Comparison of ENCODE assay signal across 20 cellular contexts in genomic region chr4:167602157-167602556, GRCh38.
"Had no signal": no experiment of that assay in that cellular context is flagged by ENCODE, and none has a peak within 500 bp of the region (broad histone marks: within the 10 kb centered on the region; RNA-seq: fewer than 3 reads in every experiment).

No MANE protein-coding gene starts in this region.

- H3K27me3 Mint-ChIP-seq: activated naive CD8-positive, alpha-beta T cell treated with anti-CD3 and anti-CD28 coated beads, Interleukin-2, amount 10 ng/mL, durations not matched to agents 7 days and 5 days had no signal

- H3K27me3 ChIP-seq: adrenal gland, Peyer's patch had no signal

- H3K27ac Mint-ChIP-seq: activated CD8-positive, alpha-beta T cell treated with anti-CD3 and anti-CD28 coated beads, Interleukin-2, amount 10 ng/mL, durations not matched to agents 7 days and 5 days; activated naive CD8-positive, alpha-beta T cell treated with anti-CD3 and anti-CD28 coated beads, Interleukin-2, amount 10 ng/mL, durations not matched to agents 7 days and 5 days; T-helper 1 cell treated with Interleukin-12 subunit alpha and Interleukin-12 subunit beta and Interleukin-4 antibody, amounts not matched to agents 30 μg/mL and 1 μg/mL, for 36 hours had no signal

- H3K4me3 Mint-ChIP-seq: activated CD8-positive, alpha-beta T cell treated with anti-CD3 and anti-CD28 coated beads, Interleukin-2, amount 10 ng/mL, durations not matched to agents 7 days and 5 days; activated naive CD8-positive, alpha-beta T cell treated with anti-CD3 and anti-CD28 coated beads, Interleukin-2, amount 10 ng/mL, durations not matched to agents 7 days and 5 days; T-helper 1 cell treated with Interleukin-12 subunit alpha and Interleukin-12 subunit beta and Interleukin-4 antibody, amounts not matched to agents 30 μg/mL and 1 μg/mL, for 36 hours had no signal

- H3K9me3 ChIP-seq: adrenal gland, Peyer's patch had no signal

- ATAC-seq: activated CD4-positive, CD25-positive, alpha-beta regulatory T cell treated with anti-CD3 and anti-CD28 coated beads, Interleukin-2, amount 50 U/mL, for 24 hours; activated CD8-positive, alpha-beta T cell treated with anti-CD3 and anti-CD28 coated beads, Interleukin-2, amount 10 ng/mL, durations not matched to agents 7 days and 5 days had no signal

- H3K27ac ChIP-seq: adrenal gland, Peyer's patch had no signal

- H3K36me3 Mint-ChIP-seq: activated naive CD8-positive, alpha-beta T cell treated with anti-CD3 and anti-CD28 coated beads, Interleukin-2, amount 10 ng/mL, durations not matched to agents 7 days and 5 days had no signal

- H3K9me3 Mint-ChIP-seq: activated naive CD8-positive, alpha-beta T cell treated with anti-CD3 and anti-CD28 coated beads, Interleukin-2, amount 10 ng/mL, durations not matched to agents 7 days and 5 days; T-helper 1 cell treated with Interleukin-12 subunit alpha and Interleukin-12 subunit beta and Interleukin-4 antibody, amounts not matched to agents 30 μg/mL and 1 μg/mL, for 36 hours had no signal

- H3K36me3 ChIP-seq: adrenal gland, Peyer's patch had no signal

- H3K4me1 Mint-ChIP-seq: activated naive CD8-positive, alpha-beta T cell treated with anti-CD3 and anti-CD28 coated beads, Interleukin-2, amount 10 ng/mL, durations not matched to agents 7 days and 5 days had no signal

- H3K4me3 ChIP-seq: adrenal gland, Peyer's patch had no signal

- H3K4me1 ChIP-seq: adrenal gland, Peyer's patch had no signal

- DNase-seq: activated CD4-positive, alpha-beta T cell treated with anti-CD3 and anti-CD28 coated beads for 48 hours; activated CD4-positive, alpha-beta T cell treated with anti-CD3 and anti-CD28 coated beads, Interleukin-2, amount 50 U/mL, for 4 hours; activated CD8-positive, alpha-beta memory T cell treated with anti-CD3 and anti-CD28 coated beads, Interleukin-2, amount 50 U/mL, for 48 hours; activated CD8-positive, alpha-beta T cell treated with anti-CD3 and anti-CD28 coated beads, Interleukin-2, amount 10 ng/mL, durations not matched to agents 7 days and 5 days; activated naive CD4-positive, alpha-beta T cell treated with anti-CD3 and anti-CD28 coated beads, Interleukin-2, amount 50 U/mL, for 16 hours; activated naive CD8-positive, alpha-beta T cell treated with anti-CD3 and anti-CD28 coated beads, Interleukin-2, amount 10 ng/mL, durations not matched to agents 7 days and 5 days; activated T-cell treated with anti-CD3 and anti-CD28 coated beads, Interleukin-2, amount 50 U/mL, for 1 hour; adrenal gland; anterior cingulate cortex; central memory CD4-positive, alpha-beta T cell; Karpas-422; NCI-H146; NCI-H187 treated with DMSO at 0.1 percent for 48 hours; NCI-H2081 treated with DMSO at 0.1 percent for 48 hours; NCI-H446; NCI-H524; Peyer's patch; SHP77 treated with DMSO at 0.1 percent for 48 hours had no signal
